In genomic region chr5:59711316-59711715, GRCh38 we compare ENCODE assay signal across 1 cellular context.
TF ChIP-seq lines count a peak whose summit lies in the region.

No MANE protein-coding gene starts in this region.

TF ChIP-seq in GM23338, 12 proteins besides CTCF, POLR2A, EP300 and RAD21 (continued from another document):
- TF ChIP-seq EZH2 (IDR thresholded peaks at IDR 0.05; ENCODE audit: low read depth, unreplicated experiment) (no peak), ZNF114 (CRISPR knock-in tag; IDR thresholded peaks at IDR 0.05) (no peak)
